Comparison of ENCODE assay signal across 23 cellular contexts in genomic region chr16:88844412-88845118, GRCh38. TPM values are rescaled to one million over a fixed set of nuclear protein-coding genes. Genes with fewer than 3 reads are reported as not detected.
DNase-seq lines count a peak whose midpoint lies in the region; ATAC-seq and TF ChIP-seq lines count a peak whose summit lies in the region.
"Had no signal": no experiment of that assay in that cellular context is flagged by ENCODE, and none has a peak within 500 bp of the region (broad histone marks: within the 10 kb centered on the region; RNA-seq: fewer than 3 reads in every experiment).

No MANE protein-coding gene starts in this region.

- H3K36me3 ChIP-seq in breast epithelium (peaks cover 1% of the 10 kb centered on the region), mammary epithelial cell (ENCODE audit: insufficient read depth, low read length) (no peaks in the 10 kb centered on the region), PC-3 (ENCODE audit: low read depth, low read length) (no peaks in the 10 kb centered on the region)
- H3K36me3 ChIP-seq: uterus had no signal

- no peaks in the 10 kb centered on the region for H3F3A ChIP-seq in PC-3 (ENCODE audit: low read length, unreplicated experiment)

- WGBS in mammary epithelial cell (ENCODE audit: low coverage, missing lambda C conversion rate) = 63% methylated on average over 15 of the region's 17 CpGs

- H3K9me3 ChIP-seq in breast epithelium = no peaks in the 10 kb centered on the region
- no peaks in the 10 kb centered on the region for H3K9me3 ChIP-seq in mammary epithelial cell (replicated peaks; ENCODE audit: insufficient read depth, low read length)
- no peaks in the 10 kb centered on the region for H3K9me3 ChIP-seq in PC-3 (ENCODE audit: low read length)
- H3K9me3 ChIP-seq: lower lobe of right lung, SJSA1, uterus had no signal

- H3K27me3 ChIP-seq in breast epithelium = no peaks in the 10 kb centered on the region
- H3K27me3 ChIP-seq in mammary epithelial cell (ENCODE audit: insufficient read depth, low read length) = no peaks in the 10 kb centered on the region
- no peaks in the 10 kb centered on the region for H3K27me3 ChIP-seq in PC-3 (ENCODE audit: low read length)
- H3K27me3 ChIP-seq: SJSA1, uterus had no signal

- H3K4me1 ChIP-seq in breast epithelium (no peaks in the 10 kb centered on the region), mammary epithelial cell (ENCODE audit: insufficient read depth, low read length) (no peaks in the 10 kb centered on the region), PC-3 (ENCODE audit: insufficient read depth, low read length) (no peaks in the 10 kb centered on the region)
- H3K4me1 ChIP-seq: lower lobe of right lung, SJSA1, uterus had no signal

- H2AFZ ChIP-seq in mammary epithelial cell (ENCODE audit: low read depth, low read length) (no peak overlapping the region), PC-3 (ENCODE audit: low read length) (no peak overlapping the region)

- H3K4me2 ChIP-seq in mammary epithelial cell (ENCODE audit: insufficient read depth, low read depth, low read length) = no peak overlapping the region
- no peak overlapping the region for H3K4me2 ChIP-seq in PC-3 (ENCODE audit: low read length)

- H3K9me3 Mint-ChIP-seq in activated T-cell treated with anti-CD3 and anti-CD28 coated beads, Interleukin-2, amount 50 U/mL, for 24 hours = no peaks in the 10 kb centered on the region
- H3K9me3 Mint-ChIP-seq: immature natural killer cell, natural killer cell had no signal

- H3K79me2 ChIP-seq in mammary epithelial cell (ENCODE audit: insufficient read depth, low read length) (no peaks in the 10 kb centered on the region), PC-3 (ENCODE audit: low read length) (no peaks in the 10 kb centered on the region)

- H3K4me3 ChIP-seq in breast epithelium (no peak overlapping the region), mammary epithelial cell (replicated peaks in 1 of 3; ENCODE audit: insufficient read depth in 1 of 3, low read depth in 2 of 3, low read length in 3 of 3) (no peak overlapping the region), PC-3 (ENCODE audit: low read length) (no peak overlapping the region), epithelial cell of esophagus (ENCODE audit: low read length) (no peak overlapping the region)
- H3K4me3 ChIP-seq: coronary artery, lower lobe of right lung, SJSA1, uterus had no signal

- H4K20me1 ChIP-seq in mammary epithelial cell (ENCODE audit: insufficient read depth, low read length) = no peaks in the 10 kb centered on the region
- no peaks in the 10 kb centered on the region for H4K20me1 ChIP-seq in PC-3 (ENCODE audit: low read length)

- no peak for DNase-seq in breast epithelium (ENCODE audit: low spot score in 2 of 2)
- no peak for DNase-seq in mammary epithelial cell
- DNase-seq in PC-3 = no peak
- peak; percentile 23 for DNase-seq in epithelial cell of esophagus (ENCODE audit: low read depth)
- no peak for DNase-seq in GM13976 (ENCODE audit: low spot score)
- DNase-seq in activated T-cell treated with anti-CD3 and anti-CD28 coated beads, Interleukin-2, amount 50 U/mL, for 24 hours = no peak
- DNase-seq: activated CD4-positive, alpha-beta T cell treated with anti-CD3 and anti-CD28 coated beads for 1 hour; activated gamma-delta T cell; amygdala; erythroblast; immature natural killer cell; lower lobe of right lung; natural killer cell; NCI-H1436; NCI-H2227 treated with DMSO at 0.1 percent for 48 hours; stimulated activated naive CD4-positive, alpha-beta T cell treated with Interleukin-2 at 50 U/mL for 16 hours; T-helper 9 cell; uterus had no signal

- no peaks in the 10 kb centered on the region for H3K4me1 Mint-ChIP-seq in activated T-cell treated with anti-CD3 and anti-CD28 coated beads, Interleukin-2, amount 50 U/mL, for 24 hours (ENCODE audit: low read depth)
- H3K4me1 Mint-ChIP-seq: immature natural killer cell, natural killer cell had no signal

- CTCF ChIA-PET in mammary epithelial cell (lab: Charles Lee; ENCODE audit: low non-redundant PET) (no interaction called here), PC-3 (lab: Charles Lee) (no interaction called here)

- no peak for TF ChIP-seq CTCF in breast epithelium (IDR thresholded peaks at IDR 0.05)
- peak in 1 of 2 donors; percentile 37 for TF ChIP-seq CTCF in mammary epithelial cell (conservative IDR thresholded peaks at IDR 0.05 in 1 of 2, IDR thresholded peaks at IDR 0.05 in 1 of 2; ENCODE audit: extremely low read depth in 1 of 2, insufficient read depth in 1 of 2, low read depth in 1 of 2, low read length in 2 of 2)
- TF ChIP-seq CTCF in PC-3 (conservative IDR thresholded peaks at IDR 0.05; ENCODE audit: low read depth, low read length) = peak; percentile 19; the same call in 1 of the 2 replicates
- TF ChIP-seq CTCF in epithelial cell of esophagus (IDR thresholded peaks at IDR 0.05; ENCODE audit: insufficient read depth, low read depth, low read length, missing control alignments) = peak; percentile 55
- no peak for TF ChIP-seq CTCF in GM13976 (IDR thresholded peaks at IDR 0.05; ENCODE audit: borderline replicate concordance, control extremely low read depth, extremely low read depth, insufficient read depth, missing control alignments)

- TF ChIP-seq POLR2A in breast epithelium (IDR thresholded peaks at IDR 0.05) = no peak

- peak overlapping the region; percentile 35 to 48 for H3K27ac ChIP-seq in breast epithelium
- no peak overlapping the region for H3K27ac ChIP-seq in mammary epithelial cell (ENCODE audit: insufficient read depth, low read depth, low read length)
- H3K27ac ChIP-seq in PC-3 (ENCODE audit: low read length) = no peak overlapping the region
- H3K27ac ChIP-seq: coronary artery, HL-60, lower lobe of right lung, SJSA1, uterus had no signal

- H3K4me3 Mint-ChIP-seq in activated T-cell treated with anti-CD3 and anti-CD28 coated beads, Interleukin-2, amount 50 U/mL, for 24 hours = no peak overlapping the region
- H3K4me3 Mint-ChIP-seq: immature natural killer cell, natural killer cell had no signal

- H3K27ac Mint-ChIP-seq in activated T-cell treated with anti-CD3 and anti-CD28 coated beads, Interleukin-2, amount 50 U/mL, for 24 hours = no peak overlapping the region
- H3K27ac Mint-ChIP-seq: immature natural killer cell, natural killer cell had no signal

- ATAC-seq in PC-3 (no peak), HG02610 (IDR thresholded peaks at IDR 0.05; ENCODE audit: unreplicated experiment) (no peak), HG02759 (IDR thresholded peaks at IDR 0.05; ENCODE audit: unreplicated experiment) (no peak)
- ATAC-seq: lower lobe of right lung, natural killer cell had no signal

- H3K36me3 Mint-ChIP-seq in activated T-cell treated with anti-CD3 and anti-CD28 coated beads, Interleukin-2, amount 50 U/mL, for 24 hours (ENCODE audit: low read depth) = peaks cover 22% of the 10 kb centered on the region
- H3K36me3 Mint-ChIP-seq: natural killer cell had no signal

- POLR2A ChIA-PET in PC-3 (lab: Charles Lee; ENCODE audit: unreplicated experiment) = no interaction called here

- dilution Hi-C loops in mammary epithelial cell (cut with HindIII; ENCODE audit: low sequenced_read_pairs) = no loop called here

- BruUV-seq in mammary epithelial cell (replicated peaks; lab: Mats Ljungman, UMichigan) = no TSS peak
- no TSS peak for BruUV-seq in PC-3 (replicated peaks; lab: Mats Ljungman, UMichigan)

- intact Hi-C loops in breast epithelium (cut with DNase I; ENCODE audit: low total_unique reads) (loop anchor here (1.0 kb wide), 1 partner anchor 12 kb away; the partner anchor contains the start of gene GALNS), mammary epithelial cell (cut with micrococcal nuclease) (no loop called here), PC-3 (cut with micrococcal nuclease) (no loop called here)

- H3K9me2 ChIP-seq in PC-3 (replicated peaks; ENCODE audit: low read length) = no peaks in the 10 kb centered on the region

- in situ Hi-C loops in mammary epithelial cell (cut with MboI; ENCODE audit: low sequenced_read_pairs in 2 of 2) (no loop called here), GM13976 (cut with MboI; ENCODE audit: low sequenced_read_pairs, unreplicated experiment) (no loop called here)

- H3K9ac ChIP-seq in mammary epithelial cell (ENCODE audit: insufficient read depth, low read length) = no peak overlapping the region
- H3K9ac ChIP-seq in PC-3 (ENCODE audit: low read length) = no peak overlapping the region

- no peaks in the 10 kb centered on the region for H3K27me3 Mint-ChIP-seq in activated T-cell treated with anti-CD3 and anti-CD28 coated beads, Interleukin-2, amount 50 U/mL, for 24 hours

RNA-seq across cellular contexts. Expression of gene GALNS, which starts 12.2 kb away (rescaled TPM):
- total RNA-seq in breast epithelium = 10 to 100 TPM; 16.2 to 29.5 (median 17.9) TPM
- 10 to 100 TPM; 21.7 to 29.8 TPM for total RNA-seq in mammary epithelial cell
- 7.8 TPM for polyA plus RNA-seq in mammary epithelial cell
- 14.3 TPM for polyA minus RNA-seq in mammary epithelial cell
- 18.3 and 25.5 TPM in 2 replicates for total RNA-seq in PC-3 (2014; rRNA removed)

RNA-seq across cellular contexts. Expression of gene TRAPPC2L, which starts 12.4 kb away (rescaled TPM):
- total RNA-seq in breast epithelium (10 to 100 TPM; 32.1 to 37.8 (median 34.4) TPM), mammary epithelial cell (10 to 100 TPM; 21.5 to 39.9 TPM), PC-3 (2014; rRNA removed) (42.0 and 77.5 TPM in 2 replicates)
- 75.3 TPM for polyA plus RNA-seq in mammary epithelial cell
- 22.8 TPM for polyA minus RNA-seq in mammary epithelial cell

RNA-seq across cellular contexts. Expression of gene PABPN1L, which starts 21.9 kb away (rescaled TPM):
- total RNA-seq in breast epithelium = not detected
- total RNA-seq in mammary epithelial cell = not detected
- polyA plus RNA-seq in mammary epithelial cell = not detected
- polyA minus RNA-seq in mammary epithelial cell = not detected
- total RNA-seq in PC-3 (2014; rRNA removed) = not detected in 2 replicates
- total RNA-seq: lower lobe of right lung, SJSA1, uterus had no signal
- polyA plus RNA-seq: immature natural killer cell had no signal

RNA-seq across cellular contexts. Expression of gene APRT, which starts 32.8 kb away (rescaled TPM):
- total RNA-seq in breast epithelium = 100 to 1,000 TPM in 2 of 3 donors, 10 to 100 TPM in 1; 93.8 to 152 (median 126) TPM
- 100 to 1,000 TPM in 1 of 2 donors, 10 to 100 TPM in 1; 51.5 to 136 TPM for total RNA-seq in mammary epithelial cell
- 145 TPM for polyA plus RNA-seq in mammary epithelial cell
- 63.6 TPM for polyA minus RNA-seq in mammary epithelial cell
- total RNA-seq in PC-3 (2014; rRNA removed) = 346 and 350 TPM in 2 replicates

RNA-seq across cellular contexts. Expression of gene CDT1, which starts 41.0 kb away (rescaled TPM):
- 1 to 10 TPM; 1.3 to 3.3 (median 3.2) TPM for total RNA-seq in breast epithelium
- 10 to 100 TPM in 1 of 2 donors, 1 to 10 TPM in 1; 3.5 to 22.0 TPM for total RNA-seq in mammary epithelial cell
- polyA plus RNA-seq in mammary epithelial cell = 13.6 TPM
- polyA minus RNA-seq in mammary epithelial cell = 20.1 TPM
- total RNA-seq in PC-3 (2014; rRNA removed) = 43.0 and 76.6 TPM in 2 replicates

Comparison
In these comparisons a context has a peak if more than half of its experiments do, and no peak if none do; other contexts are left out.
1. H3K27ac ChIP-seq: peak in breast epithelium (2 of 2); none in mammary epithelial cell (single experiment) and PC-3 (single experiment).
2. CTCF ChIP-seq: peak in PC-3 (single experiment) and epithelial cell of esophagus (single experiment); none in breast epithelium (0 of 3) and GM13976 (single experiment).